ENCODE assay signal across 25 cellular contexts in genomic region chr4:38415682-38416081, GRCh38.
DNase-seq lines count a peak whose midpoint lies in the region; ATAC-seq, FAIRE-seq and TF ChIP-seq lines count a peak whose summit lies in the region.
"Had no signal": no experiment of that assay in that cellular context is flagged by ENCODE, and none has a peak within 500 bp of the region (broad histone marks: within the 10 kb centered on the region; RNA-seq: fewer than 3 reads in every experiment).

No MANE protein-coding gene starts in this region.

- peaks cover 0 to 3% (median under 1%) of the 10 kb centered on the region in 4 experiments; a peak in 3 of 7 replicates for H3K4me1 ChIP-seq in H1 (replicated peaks in 1 of 4; ENCODE audit: control insufficient read depth in 3 of 4, insufficient read depth in 4 of 4, low read length in 3 of 4)
- H3K4me1 ChIP-seq: BE2C, HAP-1 had no signal

- no peaks in the 10 kb centered on the region for H4K20me1 ChIP-seq in H1 (replicated peaks in 1 of 2; ENCODE audit: control insufficient read depth in 1 of 2, insufficient read depth in 2 of 2, low read length in 2 of 2)

- H2BK12ac ChIP-seq in H1 (ENCODE audit: low read depth, low read length), result 0 out of 2 replicates have a peak overlapping the region, but pooled peaks have one; percentile 80

- no peaks in the 10 kb centered on the region for H3K36me3 Mint-ChIP-seq in activated CD8-positive, alpha-beta T cell treated with anti-CD3 and anti-CD28 coated beads, Interleukin-2, amount 10 ng/mL, durations not matched to agents 7 days and 5 days (ENCODE audit: low read depth)
- H3K36me3 Mint-ChIP-seq in activated CD8-positive, alpha-beta T cell treated with anti-CD3 and anti-CD28 coated beads for 36 hours (ENCODE audit: low read depth), result no peaks in the 10 kb centered on the region
- peaks cover 0 to 19% (median 11%) of the 10 kb centered on the region in 3 donors for H3K36me3 Mint-ChIP-seq in naive thymus-derived CD8-positive, alpha-beta T cell
- H3K36me3 Mint-ChIP-seq in type B pancreatic cell, result no peaks in the 10 kb centered on the region
- H3K36me3 Mint-ChIP-seq: CD14-positive monocyte had no signal

- 83% methylated on average over 6 of the region's 6 CpGs; no CpG with 5 or more reads in 1 of the 2 experiments for WGBS in H1 (ENCODE audit: extremely low coverage in 1 of 2, insufficient coverage in 1 of 2, insufficient read length in 1 of 2, insufficient replicate concordance in 2 of 2, low coverage in 1 of 2, low lambda C conversion rate in 2 of 2, missing lambda C conversion rate in 1 of 2), 2 experiments

- H3K4me3 ChIP-seq in H1 (ENCODE audit: extremely low read depth in 1 of 4, insufficient read depth in 2 of 4, low read depth in 3 of 4, low read length in 4 of 4) (no peak overlapping the region), dorsolateral prefrontal cortex (no peak overlapping the region)
- H3K4me3 ChIP-seq: GM23248, HAP-1 had no signal

- CTCF ChIA-PET in activated CD8-positive, alpha-beta T cell treated with anti-CD3 and anti-CD28 coated beads, Interleukin-2, amount 10 ng/mL, durations not matched to agents 7 days and 5 days (lab: Charles Lee), result no interaction called here
- CTCF ChIA-PET in activated CD8-positive, alpha-beta T cell treated with anti-CD3 and anti-CD28 coated beads for 36 hours (lab: Charles Lee), result no interaction called here
- CTCF ChIA-PET in H1 (lab: Charles Lee; ENCODE audit: partially characterized antibody), result interaction anchor here (0.6 kb wide), 1 partner anchor 315 kb away, joined by 6 read pairs; no protein-coding TSS in a partner anchor

- no peak for TF ChIP-seq RAD21 in H1 (IDR thresholded peaks at IDR 0.05 in 1 of 2, conservative IDR thresholded peaks at IDR 0.05 in 1 of 2; ENCODE audit: low read depth in 2 of 2, low read length in 2 of 2)

- H3K4me1 Mint-ChIP-seq in activated CD8-positive, alpha-beta T cell treated with anti-CD3 and anti-CD28 coated beads, Interleukin-2, amount 10 ng/mL, durations not matched to agents 7 days and 5 days (ENCODE audit: low read depth), result peaks cover 4% of the 10 kb centered on the region
- H3K4me1 Mint-ChIP-seq in activated CD8-positive, alpha-beta T cell treated with anti-CD3 and anti-CD28 coated beads for 36 hours (ENCODE audit: low read depth), result peaks cover 24% of the 10 kb centered on the region
- peaks cover 5 to 25% (median 17%) of the 10 kb centered on the region in 4 donors for H3K4me1 Mint-ChIP-seq in naive thymus-derived CD8-positive, alpha-beta T cell
- peaks cover 41% of the 10 kb centered on the region for H3K4me1 Mint-ChIP-seq in type B pancreatic cell (ENCODE audit: unreplicated experiment)

- H3K23ac ChIP-seq in H1 (ENCODE audit: insufficient read length), result no peak overlapping the region

- no peak overlapping the region; a peak in 2 of 7 replicates for H3K9ac ChIP-seq in H1 (replicated peaks in 1 of 4; ENCODE audit: extremely low read depth in 1 of 4, low read depth in 3 of 4, low read length in 3 of 4)
- H3K9ac ChIP-seq: GM23248 had no signal

- DNase-seq in activated CD8-positive, alpha-beta T cell treated with anti-CD3 and anti-CD28 coated beads, Interleukin-2, amount 10 ng/mL, durations not matched to agents 7 days and 5 days, result no peak
- no peak for DNase-seq in activated CD8-positive, alpha-beta T cell treated with anti-CD3 and anti-CD28 coated beads for 36 hours
- DNase-seq in H1 (ENCODE audit: low read depth in 1 of 2, low spot score in 2 of 2) (no peak), type B pancreatic cell (ENCODE audit: extremely low spot score, unreplicated experiment) (no peak), dorsolateral prefrontal cortex (no peak), GDM1 (lab: John Stamatoyannopoulos, UW) (no peak), NOMO-1 (lab: John Stamatoyannopoulos, UW; ENCODE audit: unreplicated experiment in 2 of 2) (no peak)
- DNase-seq in naive thymus-derived CD8-positive, alpha-beta T cell, result peak in 1 of 10 donors; percentile 2
- DNase-seq: 8988T, ACHN, BE2C, Calu3, GM23248, NCI-H1048, NCI-H1417, NCI-H1694 treated with DMSO at 0.1 percent for 48 hours, NCI-H2081, NCI-H2227 treated with DMSO at 0.1 percent for 48 hours, NCI-H69, SHP77 had no signal

- no peak overlapping the region; the same call in 1 of the 2 replicates for H3K18ac ChIP-seq in H1 (ENCODE audit: extremely low read depth, low read length)

- H2AFZ ChIP-seq in H1 (ENCODE audit: low read length), result peak overlapping the region; percentile 92
- H2AFZ ChIP-seq: GM23248 had no signal

- H3K56ac ChIP-seq in H1 (replicated peaks; ENCODE audit: insufficient read length, low read depth, low read length), result no peak overlapping the region

- H3K9me3 Mint-ChIP-seq in activated CD8-positive, alpha-beta T cell treated with anti-CD3 and anti-CD28 coated beads, Interleukin-2, amount 10 ng/mL, durations not matched to agents 7 days and 5 days (ENCODE audit: insufficient read depth), result no peaks in the 10 kb centered on the region
- H3K9me3 Mint-ChIP-seq in activated CD8-positive, alpha-beta T cell treated with anti-CD3 and anti-CD28 coated beads for 36 hours, result peaks cover 10% of the 10 kb centered on the region
- H3K9me3 Mint-ChIP-seq in naive thymus-derived CD8-positive, alpha-beta T cell, result peaks cover 0 to 13% (median 8%) of the 10 kb centered on the region in 9 donors
- H3K9me3 Mint-ChIP-seq in type B pancreatic cell, result peaks cover 18% of the 10 kb centered on the region

- peak overlapping the region; percentile 39 for H3K27ac Mint-ChIP-seq in activated CD8-positive, alpha-beta T cell treated with anti-CD3 and anti-CD28 coated beads, Interleukin-2, amount 10 ng/mL, durations not matched to agents 7 days and 5 days
- H3K27ac Mint-ChIP-seq in activated CD8-positive, alpha-beta T cell treated with anti-CD3 and anti-CD28 coated beads for 36 hours, result no peak overlapping the region
- H3K27ac Mint-ChIP-seq in naive thymus-derived CD8-positive, alpha-beta T cell, result peak overlapping the region in 8 of 10 donors; percentile 33 to 89 (median 52)
- peak overlapping the region; percentile 66 for H3K27ac Mint-ChIP-seq in type B pancreatic cell
- H3K27ac Mint-ChIP-seq: CD14-positive monocyte, IgD-negative memory B cell had no signal

- intact Hi-C loops in activated CD8-positive, alpha-beta T cell treated with anti-CD3 and anti-CD28 coated beads for 36 hours (cut with micrococcal nuclease), result no loop called here
- intact Hi-C loops in dorsolateral prefrontal cortex (cut with DNase I), result no loop called here

- peak overlapping the region; percentile 93 for H4K91ac ChIP-seq in H1 (replicated peaks; ENCODE audit: insufficient read length, low read length)

- ATAC-seq in activated CD8-positive, alpha-beta T cell treated with anti-CD3 and anti-CD28 coated beads, Interleukin-2, amount 10 ng/mL, durations not matched to agents 7 days and 5 days, result no peak
- ATAC-seq in activated CD8-positive, alpha-beta T cell treated with anti-CD3 and anti-CD28 coated beads for 36 hours, result no peak
- ATAC-seq in naive thymus-derived CD8-positive, alpha-beta T cell, result peak in 1 of 2 donors; percentile 40
- ATAC-seq: Panc1 had no signal

- H3K4me3 Mint-ChIP-seq in activated CD8-positive, alpha-beta T cell treated with anti-CD3 and anti-CD28 coated beads, Interleukin-2, amount 10 ng/mL, durations not matched to agents 7 days and 5 days, result no peak overlapping the region
- H3K4me3 Mint-ChIP-seq in activated CD8-positive, alpha-beta T cell treated with anti-CD3 and anti-CD28 coated beads for 36 hours, result no peak overlapping the region
- H3K4me3 Mint-ChIP-seq in naive thymus-derived CD8-positive, alpha-beta T cell, result peak overlapping the region in 9 of 10 donors; percentile 25 to 72 (median 52)
- no peak overlapping the region for H3K4me3 Mint-ChIP-seq in type B pancreatic cell
- H3K4me3 Mint-ChIP-seq: CD14-positive monocyte, IgD-negative memory B cell had no signal

- no peak overlapping the region for H2AK5ac ChIP-seq in H1 (ENCODE audit: low read depth, low read length)

- H3K36me3 ChIP-seq in H1 (ENCODE audit: control insufficient read depth in 2 of 4, insufficient read depth in 4 of 4, low read length in 3 of 4), result no peaks in the 10 kb centered on the region
- H3K36me3 ChIP-seq: BE2C, HAP-1 had no signal

- H3K14ac ChIP-seq in H1 (ENCODE audit: insufficient read length), result peak overlapping the region; percentile 66

- peak overlapping the region; percentile 71; the same call in 1 of the 2 replicates for H2BK5ac ChIP-seq in H1 (ENCODE audit: low read depth, low read length)

- H3K4me2 ChIP-seq in H1 (ENCODE audit: insufficient read depth in 1 of 2, low read depth in 2 of 2, low read length in 2 of 2), result no peak overlapping the region

- POLR2A ChIA-PET in activated CD8-positive, alpha-beta T cell treated with anti-CD3 and anti-CD28 coated beads, Interleukin-2, amount 10 ng/mL, durations not matched to agents 7 days and 5 days (lab: Charles Lee), result no interaction called here
- POLR2A ChIA-PET in activated CD8-positive, alpha-beta T cell treated with anti-CD3 and anti-CD28 coated beads for 36 hours (lab: Charles Lee), result no interaction called here
- POLR2A ChIA-PET in H1 (lab: Charles Lee; ENCODE audit: partially characterized antibody), result no interaction called here
- POLR2A ChIA-PET in naive thymus-derived CD8-positive, alpha-beta T cell (lab: Charles Lee), result interaction anchor here (0.6 kb wide), 1 partner anchor 181 kb away, joined by 5 read pairs; no protein-coding TSS in a partner anchor

- H3K4ac ChIP-seq in H1 (replicated peaks; ENCODE audit: insufficient read length, low read depth, low read length), result no peak overlapping the region

- no peaks in the 10 kb centered on the region for H3K27me3 ChIP-seq in H1 (replicated peaks in 1 of 4; ENCODE audit: control insufficient read depth in 3 of 4, extremely low read depth in 1 of 4, insufficient read depth in 3 of 4, low read length in 3 of 4)
- no peaks in the 10 kb centered on the region for H3K27me3 ChIP-seq in dorsolateral prefrontal cortex
- H3K27me3 ChIP-seq: BE2C had no signal

- no peaks in the 10 kb centered on the region for H3K79me2 ChIP-seq in H1 (ENCODE audit: control insufficient read depth in 1 of 2, insufficient read depth in 2 of 2, low read length in 2 of 2)

- 0 out of 2 replicates have a peak overlapping the region, but pooled peaks have one; percentile 92 for H2BK15ac ChIP-seq in H1 (ENCODE audit: low read length)

- H3K79me1 ChIP-seq in H1 (ENCODE audit: low read depth, low read length), result no peaks in the 10 kb centered on the region

- no peaks in the 10 kb centered on the region for H3K23me2 ChIP-seq in H1 (ENCODE audit: low read depth, low read length)

- no peaks in the 10 kb centered on the region for H3K27me3 Mint-ChIP-seq in activated CD8-positive, alpha-beta T cell treated with anti-CD3 and anti-CD28 coated beads, Interleukin-2, amount 10 ng/mL, durations not matched to agents 7 days and 5 days (ENCODE audit: low read depth)
- no peaks in the 10 kb centered on the region for H3K27me3 Mint-ChIP-seq in activated CD8-positive, alpha-beta T cell treated with anti-CD3 and anti-CD28 coated beads for 36 hours
- peaks cover 0 to under 1% (median 0%) of the 10 kb centered on the region in 5 donors for H3K27me3 Mint-ChIP-seq in naive thymus-derived CD8-positive, alpha-beta T cell
- no peaks in the 10 kb centered on the region for H3K27me3 Mint-ChIP-seq in type B pancreatic cell

- no peak overlapping the region for H2BK120ac ChIP-seq in H1 (replicated peaks; ENCODE audit: low read depth, low read length)

- no peak for TF ChIP-seq EP300 in H1 (IDR thresholded peaks at IDR 0.05; ENCODE audit: borderline replicate concordance in 1 of 2, low read depth in 2 of 2, low read length in 2 of 2)

- H3K27ac ChIP-seq in H1 (ENCODE audit: low read depth, low read length), result no peak overlapping the region
- H3K27ac ChIP-seq in dorsolateral prefrontal cortex, result no peak overlapping the region
- H3K27ac ChIP-seq: GM23248, RWPE1 had no signal

- no peak for TF ChIP-seq CTCF in activated CD8-positive, alpha-beta T cell treated with anti-CD3 and anti-CD28 coated beads for 36 hours (IDR thresholded peaks at IDR 0.05)
- no peak for TF ChIP-seq CTCF in H1 (IDR thresholded peaks at IDR 0.05; ENCODE audit: control extremely low read depth in 1 of 3, insufficient read depth in 1 of 3, low read depth in 1 of 3, low read length in 3 of 3)
- no peak for TF ChIP-seq CTCF in type B pancreatic cell (conservative IDR thresholded peaks at IDR 0.05)
- TF ChIP-seq CTCF in dorsolateral prefrontal cortex (IDR thresholded peaks at IDR 0.05 in 54 of 56, conservative IDR thresholded peaks at IDR 0.05 in 2 of 56; ENCODE audit: low read depth in 1 of 56, partially characterized antibody in 56 of 56), result no peak

- no peak for FAIRE-seq in H1 (lab: Jason Lieb, UNC)

- no peak overlapping the region for H4K8ac ChIP-seq in H1 (ENCODE audit: extremely low read depth, insufficient read depth, low read length)

- no peak overlapping the region for H2BK20ac ChIP-seq in H1 (ENCODE audit: low read length)

- H4K5ac ChIP-seq in H1 (ENCODE audit: insufficient read length, low read depth, low read length), result peak overlapping the region; percentile 13

- peaks cover 0 to 8% of the 10 kb centered on the region in 2 experiments; a peak in 1 of 4 replicates for H3K9me3 ChIP-seq in H1 (ENCODE audit: insufficient read depth in 2 of 2, low read depth in 1 of 2, low read length in 1 of 2)
- H3K9me3 ChIP-seq: BE2C, HAP-1 had no signal

- no peak for TF ChIP-seq POLR2A in H1 (IDR thresholded peaks at IDR 0.05; ENCODE audit: control extremely low read depth in 1 of 2, low read depth in 2 of 2, low read length in 2 of 2)

Comparison
In these comparisons a context has a peak if more than half of its experiments do, and no peak if none do; other contexts are left out.
1. H3K4me3 Mint-ChIP-seq: peak in naive thymus-derived CD8-positive, alpha-beta T cell (9 of 10); none in activated CD8-positive, alpha-beta T cell treated with anti-CD3 and anti-CD28 coated beads, Interleukin-2, amount 10 ng/mL, durations not matched to agents 7 days and 5 days (single experiment), activated CD8-positive, alpha-beta T cell treated with anti-CD3 and anti-CD28 coated beads for 36 hours (single experiment) and type B pancreatic cell (single experiment).